Comparison of ENCODE assay signal across 1 cellular context in genomic region chr11:848380-848931, GRCh38.
TF ChIP-seq lines count a peak whose summit lies in the region.

No MANE protein-coding gene starts in this region.

TF ChIP-seq in GM23338, 12 proteins besides CTCF, POLR2A, EP300 and RAD21 (continued from another document):
- TF ChIP-seq ZNF462 (CRISPR knock-in tag; IDR thresholded peaks at IDR 0.05) (no peak), ETS1 (IDR thresholded peaks at IDR 0.05) (no peak), ZNF331 (CRISPR knock-in tag; IDR thresholded peaks at IDR 0.05; ENCODE audit: low read depth) (no peak), REST (IDR thresholded peaks at IDR 0.05; ENCODE audit: unreplicated experiment) (no peak), JUNB (IDR thresholded peaks at IDR 0.05; ENCODE audit: unreplicated experiment) (no peak), EZH2 (IDR thresholded peaks at IDR 0.05; ENCODE audit: low read depth, unreplicated experiment) (no peak), CREB1 (CRISPR knock-in tag; IDR thresholded peaks at IDR 0.05; ENCODE audit: low read depth) (no peak), POLR2AphosphoS5 (IDR thresholded peaks at IDR 0.05; ENCODE audit: low read depth) (no peak), NANOG (IDR thresholded peaks at IDR 0.05; ENCODE audit: borderline replicate concordance) (no peak)
TF ChIP-seq in GM23338: peak in this region for 0.
